ENCODE assay signal across 8 cellular contexts in the genomic region with DNA sequence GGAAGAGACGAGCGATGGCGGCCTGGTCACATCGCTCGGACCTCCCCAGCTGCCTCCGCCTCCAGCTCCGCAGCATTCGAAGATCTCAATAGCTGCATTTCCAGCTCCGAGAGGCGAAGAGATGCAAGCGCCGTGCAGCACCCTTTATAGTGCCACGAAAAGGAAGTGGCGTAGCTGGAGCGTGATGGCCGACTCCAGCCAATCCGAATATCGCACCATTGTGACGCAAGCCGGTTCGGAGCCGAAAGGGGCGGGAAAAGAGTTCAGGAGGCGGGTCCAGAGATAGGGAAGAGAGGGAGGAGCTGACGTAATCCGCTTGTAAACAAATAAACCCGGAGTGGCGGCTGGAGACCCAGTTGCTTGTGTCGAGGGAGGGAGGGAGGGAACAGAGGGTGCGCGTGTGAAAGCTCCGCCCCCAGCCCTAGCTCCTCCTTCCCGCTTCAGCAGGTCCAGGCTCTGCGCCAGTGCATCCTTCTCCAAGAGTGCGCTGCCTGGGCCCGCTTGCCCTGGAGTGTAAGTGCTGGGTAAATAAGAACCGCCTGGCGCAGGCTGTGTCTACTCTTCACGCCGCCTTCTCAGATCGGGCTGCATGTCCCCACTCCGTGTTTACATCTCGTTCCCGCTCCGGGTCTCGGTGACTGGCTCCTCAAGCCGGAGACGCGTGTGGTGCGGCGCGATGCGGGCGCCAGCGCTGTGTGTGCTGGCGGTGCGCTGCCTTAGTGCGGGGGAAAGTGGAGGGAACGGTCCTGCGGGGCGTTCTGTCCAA. TPM values are rescaled to one million over a fixed set of nuclear protein-coding genes. Genes with fewer than 3 reads are reported as not detected.
DNase-seq lines count a peak whose midpoint lies in the region; ATAC-seq lines count a peak whose summit lies in the region.

Gene BTG1, minus strand, starts transcription at position 116 of the 766 bp plus-strand sequence. CDS start 311 bp downstream, outside the sequence.

- H3K4me3 ChIP-seq in rectal smooth muscle tissue (ENCODE audit: low read length) (peak within 1 kb of the TSS; percentile 88), aorta (ENCODE audit: low read length in 2 of 2) (peak within 1 kb of the TSS; percentile 98)

- no peaks in the 10 kb centered on the region for H3K27me3 ChIP-seq in rectal smooth muscle tissue (ENCODE audit: control insufficient read depth, insufficient read depth, low read length)
- H3K27me3 ChIP-seq in aorta (ENCODE audit: control insufficient read depth in 1 of 2, insufficient read depth in 2 of 2, low read length in 1 of 2), result no peaks in the 10 kb centered on the region

- ATAC-seq in GM18508 (IDR thresholded peaks at IDR 0.05; ENCODE audit: insufficient read depth, unreplicated experiment) (peak; percentile 57), HG03025 (IDR thresholded peaks at IDR 0.05; ENCODE audit: low FRiP score, unreplicated experiment) (peak; percentile 65), aorta (ENCODE audit: low FRiP score) (peak; percentile 94)

- peak within 1 kb of the TSS; percentile 90 for H3K9ac ChIP-seq in rectal smooth muscle tissue (ENCODE audit: low read length)

- H3K4me1 ChIP-seq in rectal smooth muscle tissue (ENCODE audit: control insufficient read depth, insufficient read depth, low read length), result no peaks in the 10 kb centered on the region
- H3K4me1 ChIP-seq in aorta (ENCODE audit: control insufficient read depth in 1 of 2, insufficient read depth in 2 of 2, low read length in 2 of 2), result no peaks in the 10 kb centered on the region

- H3K27ac ChIP-seq in rectal smooth muscle tissue (ENCODE audit: low read depth, low read length), result peak within 1 kb of the TSS; percentile 90
- H3K27ac ChIP-seq in aorta (ENCODE audit: low read depth in 1 of 2, low read length in 2 of 2), result peak within 1 kb of the TSS; percentile 91 to 99

- DNase-seq in NCI-H2081 (lab: John Stamatoyannopoulos, UW) (peak; percentile 99), T1000 (lab: John Stamatoyannopoulos, UW) (peak; percentile 100), astrocyte of the hippocampus (ENCODE audit: low read depth, low spot score) (peak; percentile 100), hepatic stellate cell (ENCODE audit: low spot score) (peak; percentile 98), aorta (peak; percentile 98 to 99)

- peaks cover 4% of the 10 kb centered on the region for H3K36me3 ChIP-seq in rectal smooth muscle tissue (ENCODE audit: control insufficient read depth, insufficient read depth, low read length)
- H3K36me3 ChIP-seq in aorta (ENCODE audit: control insufficient read depth in 1 of 2, insufficient read depth in 2 of 2, low read length in 1 of 2), result no peaks in the 10 kb centered on the region

- 0% methylated on average over 59 to 61 of the region's 61 CpGs for WGBS in aorta, 2 donors

- intact Hi-C loops in aorta (cut with DNase I), result loop anchor here (1.0 to 10.0 kb wide), 6 partner anchors 61 to 764 kb away; no protein-coding TSS in a partner anchor

- no peaks in the 10 kb centered on the region for H3K9me3 ChIP-seq in aorta (ENCODE audit: control insufficient read depth, low read length)

RNA-seq across cellular contexts. Expression of gene BTG1, which starts in this region (rescaled TPM):
- 10 to 100 TPM; 81.0 to 86.9 TPM for total RNA-seq in aorta
- 10 to 100 TPM; 25.7 to 46.1 TPM for polyA plus RNA-seq in aorta

Comparison
In these comparisons a context has a peak if more than half of its experiments do, and no peak if none do; other contexts are left out.
1. Peak in every context shown above with its lines: DNase-seq, ATAC-seq, H3K4me3 ChIP-seq and H3K27ac ChIP-seq.